8 cellular contexts compared by ENCODE assay signal in the genomic region with DNA sequence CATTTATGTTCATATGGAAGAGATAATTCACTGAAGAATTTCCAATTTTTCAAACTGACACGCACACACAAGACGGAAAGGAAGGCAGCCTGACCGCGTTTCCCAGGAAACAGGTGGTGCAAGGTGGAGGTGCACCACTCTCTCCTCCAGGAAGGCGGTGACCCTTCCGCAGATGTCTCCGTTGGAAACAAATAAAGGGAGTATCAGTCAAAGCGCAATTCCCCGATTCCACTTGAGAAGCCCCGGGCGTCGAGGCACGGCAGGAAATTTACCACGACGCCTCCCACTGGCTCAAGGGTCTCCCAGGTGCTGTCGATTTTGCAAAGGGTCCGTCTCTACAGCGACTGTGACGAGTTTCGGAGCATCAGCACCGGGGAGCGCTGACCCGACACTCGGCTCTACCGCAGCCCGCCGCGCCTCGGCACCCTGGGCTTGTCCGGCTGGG. TPM values are rescaled to one million over a fixed set of nuclear protein-coding genes. Genes with fewer than 3 reads are reported as not detected.
DNase-seq lines count a peak whose midpoint lies in the region; ATAC-seq and TF ChIP-seq lines count a peak whose summit lies in the region.

No MANE protein-coding gene starts in this region.

- intact Hi-C loops in activated B cell treated with CpG ODN at 0.5 μM for 24 hours (cut with micrococcal nuclease) (loop anchor here (2.0 to 10.0 kb wide), 10 partner anchors 53 to 1016 kb away; a partner anchor contains a TSS), spleen (cut with DNase I; ENCODE audit: low total_unique reads) (no loop called here)

- TF ChIP-seq POLR2A in spleen (IDR thresholded peaks at IDR 0.05), result no peak

- H3K27me3 ChIP-seq in iPS DF 6.9 (ENCODE audit: control insufficient read depth, insufficient read depth, low read length) (peaks cover 7% of the 10 kb centered on the region; the same call in 1 of the 2 replicates), spleen (replicated peaks in 1 of 7) (peaks cover 0 to 21% (median 0%) of the 10 kb centered on the region in 7 donors)

- no peaks in the 10 kb centered on the region for H3K36me3 Mint-ChIP-seq in activated B cell treated with CpG ODN at 0.5 μM for 24 hours (ENCODE audit: low read depth)

- ATAC-seq in GM18870 (IDR thresholded peaks at IDR 0.05; ENCODE audit: unreplicated experiment), result peak; percentile 7
- ATAC-seq in activated B cell treated with CpG ODN at 0.5 μM for 24 hours (ENCODE audit: low read depth), result no peak
- ATAC-seq in HG02763 (IDR thresholded peaks at IDR 0.05; ENCODE audit: unreplicated experiment), result no peak
- ATAC-seq in HG03159 (IDR thresholded peaks at IDR 0.05; ENCODE audit: unreplicated experiment), result no peak

- POLR2A ChIA-PET in activated B cell treated with CpG ODN at 0.5 μM for 24 hours (lab: Charles Lee), result no interaction called here

- H3K9me3 Mint-ChIP-seq in activated B cell treated with CpG ODN at 0.5 μM for 24 hours, result peaks cover 10% of the 10 kb centered on the region

- TF ChIP-seq CTCF in activated B cell treated with CpG ODN at 0.5 μM for 24 hours (IDR thresholded peaks at IDR 0.05) (no peak), spleen (IDR thresholded peaks at IDR 0.05 in 8 of 11, conservative IDR thresholded peaks at IDR 0.05 in 3 of 11) (no peak)

- peaks cover 30% of the 10 kb centered on the region for H3K4me1 Mint-ChIP-seq in activated B cell treated with CpG ODN at 0.5 μM for 24 hours

- CTCF ChIA-PET in activated B cell treated with CpG ODN at 0.5 μM for 24 hours (lab: Charles Lee), result no interaction called here

- no CpG with 5 or more reads among the region's 30 CpGs for WGBS in iPS DF 6.9 (ENCODE audit: insufficient coverage, insufficient read length)
- WGBS in spleen, 5 donors, result 0 to 4% (median 1%) methylated on average over 14 to 30 of the region's 30 CpGs

- H3K27ac ChIP-seq in iPS DF 6.9 (ENCODE audit: low read length) (no peak overlapping the region), spleen (peak overlapping the region in 7 of 8 donors; percentile 87 to 93 (median 88))

- H3K9me3 ChIP-seq in iPS DF 6.9 (ENCODE audit: control insufficient read depth, insufficient read depth, low read length) (no peaks in the 10 kb centered on the region), spleen (peaks cover 0 to 5% (median 0%) of the 10 kb centered on the region in 8 donors)

- peak overlapping the region; percentile 77 for H3K27ac Mint-ChIP-seq in activated B cell treated with CpG ODN at 0.5 μM for 24 hours

- H3K4me1 ChIP-seq in iPS DF 6.9 (ENCODE audit: control insufficient read depth, insufficient read depth, low read length) (peaks cover 5% of the 10 kb centered on the region; the same call in 1 of the 2 replicates), spleen (peaks cover 6 to 28% (median 20%) of the 10 kb centered on the region in 6 donors)

- H3K27me3 Mint-ChIP-seq in activated B cell treated with CpG ODN at 0.5 μM for 24 hours, result no peaks in the 10 kb centered on the region

- H3K36me3 ChIP-seq in iPS DF 6.9 (ENCODE audit: control insufficient read depth, insufficient read depth, low read length) (no peaks in the 10 kb centered on the region), spleen (no peaks in the 10 kb centered on the region)

- peak overlapping the region; percentile 75; the same call in 1 of the 2 replicates for H3K4me3 ChIP-seq in iPS DF 6.9 (ENCODE audit: low read length)
- peak overlapping the region; percentile 55 to 81 (median 68) for H3K4me3 ChIP-seq in spleen

- DNase-seq in 8988T (peak; percentile 18), activated B cell treated with CpG ODN at 0.5 μM for 24 hours (no peak), iPS DF 6.9 (ENCODE audit: low read depth, low spot score) (peak; percentile 16), spleen (no peak), superior temporal gyrus (ENCODE audit: extremely low spot score) (no peak)

- peak overlapping the region; percentile 88 for H3K4me3 Mint-ChIP-seq in activated B cell treated with CpG ODN at 0.5 μM for 24 hours

RNA-seq across cellular contexts. Expression of a gene that starts 0.8 kb away (rescaled TPM):
- total RNA-seq in activated B cell treated with CpG ODN at 0.5 μM for 24 hours, result 7.0 and 8.2 TPM in 2 replicates
- 1 to 10 TPM; 3.2 to 8.0 (median 6.7) TPM for total RNA-seq in spleen
- polyA plus RNA-seq in spleen, result 1 to 10 TPM; 2.2 to 3.0 (median 2.8) TPM

RNA-seq across cellular contexts. Expression of a gene that starts 53.6 kb away (rescaled TPM):
- total RNA-seq in activated B cell treated with CpG ODN at 0.5 μM for 24 hours (2.4 and 2.7 TPM in 2 replicates), spleen (10 to 100 TPM; 13.5 to 24.9 (median 23.1) TPM)
- polyA plus RNA-seq in spleen, result 1 to 10 TPM; 2.7 to 2.9 (median 2.7) TPM

Comparison
In these comparisons a context has a peak if more than half of its experiments do, and no peak if none do; other contexts are left out.
1. DNase-seq: peak in 8988T (single experiment) and iPS DF 6.9 (single experiment); none in activated B cell treated with CpG ODN at 0.5 μM for 24 hours (single experiment), spleen (single experiment) and superior temporal gyrus (single experiment).